ENCODE assay signal across 28 cellular contexts in genomic region chr4:55277011-55277410, GRCh38.
"Had no signal": no experiment of that assay in that cellular context is flagged by ENCODE, and none has a peak within 500 bp of the region (broad histone marks: within the 10 kb centered on the region; RNA-seq: fewer than 3 reads in every experiment).

No MANE protein-coding gene starts in this region.

- H3K27me3 ChIP-seq: stomach, suprapubic skin, testis, thyroid gland, tibial nerve, transverse colon, upper lobe of left lung, upper lobe of right lung, uterus, vagina had no signal

- H3K4me3 ChIP-seq: stomach, suprapubic skin, testis, thoracic aorta, thyroid gland, tibial artery, tibial nerve, transverse colon, upper lobe of left lung, upper lobe of right lung, uterus, vagina had no signal

- H3K9me3 ChIP-seq: testis, thoracic aorta, thyroid gland, transverse colon, upper lobe of right lung, uterus, vagina had no signal

- DNase-seq: stimulated activated CD4-positive, alpha-beta T cell treated with anti-CD3 and anti-CD28 coated beads, Interleukin-2, amount 100 ng/mL, for 48 hours; stimulated activated CD4-positive, alpha-beta T cell treated with anti-CD3 and anti-CD28 coated beads, Interleukin-4, amount 100 ng/mL, for 1 hour; stimulated activated CD4-positive, alpha-beta T cell treated with anti-CD3 and anti-CD28 coated beads, Interleukin-4, amount 100 ng/mL, for 24 hours; stimulated activated CD4-positive, alpha-beta T cell treated with anti-CD3 and anti-CD28 coated beads, Interleukin-4, amount 100 ng/mL, for 4 hours; stimulated activated CD8-positive, alpha-beta memory T cell treated with anti-CD3 and anti-CD28 coated beads, Interleukin-4, amount 100 ng/mL, for 48 hours; stimulated activated naive B cell treated with anti-CD40 and anti-IgM and Interleukin-4, amounts not matched to agents 10 μg/mL and 1 μg/mL and 100 μg/mL, for 72 hours; stimulated activated naive CD4-positive, alpha-beta T cell; stimulated activated naive CD4-positive, alpha-beta T cell treated with Interleukin-2 at 50 U/mL for 16 hours; stimulated activated naive CD8-positive, alpha-beta T cell treated with anti-CD3 and anti-CD28 coated beads, Interleukin-15, Interleukin-2, amounts not matched to agents 100 U/mL and 50 U/mL, for 24 hours; stomach; substantia nigra; testis; thyroid gland; tibial artery; transverse colon; trophoblast cell; upper lobe of left lung; upper lobe of right lung; uterus had no signal

- ATAC-seq: stimulated activated effector memory CD8-positive, alpha-beta T cell treated with anti-CD3 and anti-CD28 coated beads, Interleukin-12 subunit alpha, Interleukin-12 subunit beta, amount 100 ng/mL, for 72 hours; stimulated activated memory B cell treated with anti-CD40 and anti-IgM and Interleukin-4, amounts not matched to agents 10 μg/mL and 1 μg/mL and 100 μg/mL, for 72 hours; stimulated activated naive B cell treated with anti-CD40 and anti-IgM and Interleukin-4, amounts not matched to agents 10 μg/mL and 1 μg/mL and 100 μg/mL, for 72 hours; stimulated activated naive CD8-positive, alpha-beta T cell treated with anti-CD3 and anti-CD28 coated beads, Interleukin-15, Interleukin-2, amounts not matched to agents 100 U/mL and 50 U/mL, for 24 hours; upper lobe of right lung had no signal

- H3K27ac ChIP-seq: stomach, suprapubic skin, testis, thoracic aorta, thyroid gland, tibial artery, tibial nerve, transverse colon, upper lobe of left lung, upper lobe of right lung, uterus, vagina had no signal

- H3K27ac Mint-ChIP-seq: stimulated activated effector memory CD8-positive, alpha-beta T cell treated with anti-CD3 and anti-CD28 coated beads, Interleukin-12 subunit alpha, Interleukin-12 subunit beta, amount 100 ng/mL, for 72 hours; stimulated activated memory B cell treated with anti-CD40 and anti-IgM and Interleukin-4, amounts not matched to agents 10 μg/mL and 1 μg/mL and 100 μg/mL, for 72 hours; stimulated activated naive B cell treated with anti-CD40 and anti-IgM and Interleukin-4, amounts not matched to agents 10 μg/mL and 1 μg/mL and 100 μg/mL, for 72 hours; stimulated activated naive CD8-positive, alpha-beta T cell treated with anti-CD3 and anti-CD28 coated beads, Interleukin-15, Interleukin-2, amounts not matched to agents 100 ng/mL and 50 ng/mL, for 24 hours; type B pancreatic cell had no signal

- H3K36me3 ChIP-seq: stomach, suprapubic skin, thoracic aorta, thyroid gland, tibial artery, tibial nerve, transverse colon, upper lobe of left lung, upper lobe of right lung, uterus, vagina had no signal

- H3K36me3 Mint-ChIP-seq: stimulated activated effector memory CD8-positive, alpha-beta T cell treated with anti-CD3 and anti-CD28 coated beads, Interleukin-12 subunit alpha, Interleukin-12 subunit beta, amount 100 ng/mL, for 72 hours; type B pancreatic cell had no signal

- FAIRE-seq: urothelium cell line had no signal

- H3K4me1 ChIP-seq: stomach, suprapubic skin, testis, thyroid gland, tibial artery, tibial nerve, transverse colon, upper lobe of left lung, upper lobe of right lung, uterus, vagina had no signal

- H3K4me3 Mint-ChIP-seq: stimulated activated effector memory CD8-positive, alpha-beta T cell treated with anti-CD3 and anti-CD28 coated beads, Interleukin-12 subunit alpha, Interleukin-12 subunit beta, amount 100 ng/mL, for 72 hours; stimulated activated memory B cell treated with anti-CD40 and anti-IgM and Interleukin-4, amounts not matched to agents 10 μg/mL and 1 μg/mL and 100 μg/mL, for 72 hours; stimulated activated naive B cell treated with anti-CD40 and anti-IgM and Interleukin-4, amounts not matched to agents 10 μg/mL and 1 μg/mL and 100 μg/mL, for 72 hours; stimulated activated naive CD8-positive, alpha-beta T cell treated with anti-CD3 and anti-CD28 coated beads, Interleukin-15, Interleukin-2, amounts not matched to agents 100 ng/mL and 50 ng/mL, for 24 hours; type B pancreatic cell had no signal

- H3K4me1 Mint-ChIP-seq: stimulated activated effector memory CD8-positive, alpha-beta T cell treated with anti-CD3 and anti-CD28 coated beads, Interleukin-12 subunit alpha, Interleukin-12 subunit beta, amount 100 ng/mL, for 72 hours; stimulated activated memory B cell treated with anti-CD40 and anti-IgM and Interleukin-4, amounts not matched to agents 10 μg/mL and 1 μg/mL and 100 μg/mL, for 72 hours; stimulated activated naive B cell treated with anti-CD40 and anti-IgM and Interleukin-4, amounts not matched to agents 10 μg/mL and 1 μg/mL and 100 μg/mL, for 72 hours had no signal
